Comparison of ENCODE assay signal across 21 cellular contexts in the genomic region with DNA sequence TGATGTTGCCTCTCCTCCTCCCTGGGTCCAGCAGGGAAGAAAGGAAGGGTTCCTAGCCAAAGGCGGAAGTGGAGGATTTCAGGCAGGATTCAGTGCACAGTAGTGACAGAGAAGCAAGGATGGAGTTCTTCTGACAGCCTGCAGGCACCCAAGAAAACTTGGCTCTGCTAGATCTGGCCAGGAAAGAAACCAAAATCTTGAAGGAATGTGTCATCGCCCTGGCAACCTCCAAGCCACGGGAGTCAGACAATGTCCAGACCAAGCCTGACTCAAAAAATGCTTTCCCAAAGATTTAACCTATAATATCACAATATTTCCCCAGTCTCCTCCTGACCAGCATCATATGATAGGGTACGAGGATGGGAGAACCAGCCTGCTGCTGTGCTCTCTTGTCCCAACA. TPM values are rescaled to one million over a fixed set of nuclear protein-coding genes. Genes with fewer than 3 reads are reported as not detected.
DNase-seq lines count a peak whose midpoint lies in the region; ATAC-seq and TF ChIP-seq lines count a peak whose summit lies in the region.
"Had no signal": no experiment of that assay in that cellular context is flagged by ENCODE, and none has a peak within 500 bp of the region (broad histone marks: within the 10 kb centered on the region; RNA-seq: fewer than 3 reads in every experiment).

No MANE protein-coding gene starts in this region.

- H3K4me3 ChIP-seq in right cardiac atrium (ENCODE audit: low read length) (no peak overlapping the region), aorta (ENCODE audit: low read length in 2 of 2) (no peak overlapping the region)
- H3K4me3 ChIP-seq: adrenal gland, colonic mucosa, PC-9, spleen had no signal

- H3K27me3 ChIP-seq in right cardiac atrium (ENCODE audit: control insufficient read depth, insufficient read depth) = no peaks in the 10 kb centered on the region
- H3K27me3 ChIP-seq in aorta (ENCODE audit: control insufficient read depth in 1 of 2, insufficient read depth in 2 of 2, low read length in 1 of 2) = no peaks in the 10 kb centered on the region
- H3K27me3 ChIP-seq: adrenal gland, colonic mucosa, spleen had no signal

- no peak for TF ChIP-seq CTCF in brain (conservative IDR thresholded peaks at IDR 0.05)

- H3K36me3 Mint-ChIP-seq in brain = no peaks in the 10 kb centered on the region
- H3K36me3 Mint-ChIP-seq: activated CD4-positive, alpha-beta memory T cell treated with anti-CD3 and anti-CD28 coated beads for 36 hours; CD14-positive monocyte; stimulated activated effector memory CD8-positive, alpha-beta T cell treated with anti-CD3 and anti-CD28 coated beads, Interleukin-12 subunit alpha, Interleukin-12 subunit beta, amount 100 ng/mL, for 72 hours; type B pancreatic cell had no signal

- H3K4me1 Mint-ChIP-seq in brain = peaks cover 36% of the 10 kb centered on the region
- H3K4me1 Mint-ChIP-seq: CD14-positive monocyte; stimulated activated effector memory CD8-positive, alpha-beta T cell treated with anti-CD3 and anti-CD28 coated beads, Interleukin-12 subunit alpha, Interleukin-12 subunit beta, amount 100 ng/mL, for 72 hours had no signal

- intact Hi-C loops in Right ventricle myocardium inferior (cut with DNase I) (loop anchor here (1.0 kb wide), 1 partner anchor 298 kb away; no protein-coding TSS in a partner anchor), cardiac septum (cut with DNase I) (no loop called here), right cardiac atrium (cut with DNase I) (no loop called here), aorta (cut with DNase I) (no loop called here)

- H3K9me3 Mint-ChIP-seq in brain = no peaks in the 10 kb centered on the region
- H3K9me3 Mint-ChIP-seq: activated CD4-positive, alpha-beta memory T cell treated with anti-CD3 and anti-CD28 coated beads for 36 hours; CD14-positive monocyte; stimulated activated effector memory CD8-positive, alpha-beta T cell treated with anti-CD3 and anti-CD28 coated beads, Interleukin-12 subunit alpha, Interleukin-12 subunit beta, amount 100 ng/mL, for 72 hours; type B pancreatic cell had no signal

- H3K4me3 Mint-ChIP-seq in brain = no peak overlapping the region
- H3K4me3 Mint-ChIP-seq: activated CD4-positive, alpha-beta memory T cell treated with anti-CD3 and anti-CD28 coated beads for 36 hours; CD14-positive monocyte; stimulated activated effector memory CD8-positive, alpha-beta T cell treated with anti-CD3 and anti-CD28 coated beads, Interleukin-12 subunit alpha, Interleukin-12 subunit beta, amount 100 ng/mL, for 72 hours; type B pancreatic cell had no signal

- no peaks in the 10 kb centered on the region for H3K9me3 ChIP-seq in right cardiac atrium (ENCODE audit: control insufficient read depth, low read length)
- H3K9me3 ChIP-seq in aorta (ENCODE audit: control insufficient read depth, low read length) = no peaks in the 10 kb centered on the region
- H3K9me3 ChIP-seq: adrenal gland, colonic mucosa, spleen had no signal

- H3K27me3 Mint-ChIP-seq in brain = peaks cover 6% of the 10 kb centered on the region

- no peaks in the 10 kb centered on the region for H3K36me3 ChIP-seq in aorta (ENCODE audit: control insufficient read depth in 1 of 2, insufficient read depth in 2 of 2, low read length in 1 of 2)
- H3K36me3 ChIP-seq: adrenal gland, colonic mucosa, spleen had no signal

- ATAC-seq in Right ventricle myocardium inferior (peak; percentile 81), right cardiac atrium (peak; percentile 78 to 89), aorta (ENCODE audit: low FRiP score) (peak; percentile 63), GM18861 (IDR thresholded peaks at IDR 0.05; ENCODE audit: unreplicated experiment) (no peak)
- ATAC-seq: left colon; stimulated activated effector memory CD8-positive, alpha-beta T cell treated with anti-CD3 and anti-CD28 coated beads, Interleukin-12 subunit alpha, Interleukin-12 subunit beta, amount 100 ng/mL, for 72 hours had no signal

- H3K4me1 ChIP-seq in right cardiac atrium (ENCODE audit: control insufficient read depth, insufficient read depth, low read length) (no peaks in the 10 kb centered on the region), aorta (ENCODE audit: control insufficient read depth in 1 of 2, insufficient read depth in 2 of 2, low read length in 2 of 2) (no peaks in the 10 kb centered on the region)
- H3K4me1 ChIP-seq: adrenal gland, colonic mucosa, parathyroid adenoma had no signal

- WGBS in right cardiac atrium = 55% methylated on average over 4 of the region's 4 CpGs
- 9 to 12% methylated on average over 4 of the region's 4 CpGs for WGBS in aorta, 2 donors

- DNase-seq in Right ventricle myocardium inferior (ENCODE audit: missing footprints) (no peak), cardiac septum (ENCODE audit: low spot score) (no peak), right cardiac atrium (peak in 2 of 3 donors; percentile 40 to 75), aorta (peak in 1 of 2 donors; percentile 60), NCI-H1417 treated with DMSO at 0.1 percent for 48 hours (lab: John Stamatoyannopoulos, UW) (no peak)
- no peak for DNase-seq in activated CD8-positive, alpha-beta memory T cell treated with anti-CD3 and anti-CD28 coated beads, Interleukin-2, amount 50 U/mL, for 4 hours
- DNase-seq: 8988T; activated CD4-positive, alpha-beta memory T cell treated with anti-CD3 and anti-CD28 coated beads for 36 hours; adrenal gland; colonic mucosa; left colon; MV-4-11; NCI-H69; PC-9; spleen had no signal

- H3K27ac Mint-ChIP-seq in brain = peak overlapping the region in 3 of 5 experiments; percentile 82 to 95 (median 89)
- H3K27ac Mint-ChIP-seq: activated CD4-positive, alpha-beta memory T cell treated with anti-CD3 and anti-CD28 coated beads for 36 hours; CD14-positive monocyte; stimulated activated effector memory CD8-positive, alpha-beta T cell treated with anti-CD3 and anti-CD28 coated beads, Interleukin-12 subunit alpha, Interleukin-12 subunit beta, amount 100 ng/mL, for 72 hours; type B pancreatic cell had no signal

- H3K27ac ChIP-seq in right cardiac atrium (ENCODE audit: low read length) (no peak overlapping the region), aorta (ENCODE audit: low read depth in 1 of 2, low read length in 2 of 2) (no peak overlapping the region)
- H3K27ac ChIP-seq: adrenal gland, colonic mucosa, parathyroid adenoma, PC-9, spleen had no signal

RNA-seq across cellular contexts. Expression of a gene that starts 22.8 kb away (rescaled TPM):
- total RNA-seq in Right ventricle myocardium inferior = 29.7 TPM
- 26.0 TPM for total RNA-seq in cardiac septum
- 29.5 TPM for polyA plus RNA-seq in brain (ENCODE audit: insufficient read depth, low read depth, low replicate concordance)
- 10 to 100 TPM; 19.9 to 27.9 (median 26.0) TPM for total RNA-seq in right cardiac atrium
- 52.7 TPM for polyA plus RNA-seq in right cardiac atrium
- 10 to 100 TPM; 17.8 to 21.2 TPM for total RNA-seq in aorta
- polyA plus RNA-seq in aorta = 10 to 100 TPM; 43.9 to 47.3 TPM

RNA-seq across cellular contexts. Expression of a gene that starts 58.0 kb away (rescaled TPM):
- total RNA-seq in Right ventricle myocardium inferior (16.3 TPM), cardiac septum (26.2 TPM), right cardiac atrium (10 to 100 TPM; 15.5 to 23.6 (median 20.5) TPM), aorta (10 to 100 TPM; 15.1 to 17.5 TPM)
- polyA plus RNA-seq in brain (ENCODE audit: insufficient read depth, low read depth, low replicate concordance) (24.5 TPM), right cardiac atrium (44.2 TPM), aorta (10 to 100 TPM; 22.2 to 44.3 TPM)

Comparison
In these comparisons a context has a peak if more than half of its experiments do, and no peak if none do; other contexts are left out.
1. DNase-seq: peak in right cardiac atrium (2 of 3); none in Right ventricle myocardium inferior (single experiment), cardiac septum (single experiment), activated CD8-positive, alpha-beta memory T cell treated with anti-CD3 and anti-CD28 coated beads, Interleukin-2, amount 50 U/mL, for 4 hours (single experiment) and NCI-H1417 treated with DMSO at 0.1 percent for 48 hours (single experiment).